7 cellular contexts compared by ENCODE assay signal in the genomic region with DNA sequence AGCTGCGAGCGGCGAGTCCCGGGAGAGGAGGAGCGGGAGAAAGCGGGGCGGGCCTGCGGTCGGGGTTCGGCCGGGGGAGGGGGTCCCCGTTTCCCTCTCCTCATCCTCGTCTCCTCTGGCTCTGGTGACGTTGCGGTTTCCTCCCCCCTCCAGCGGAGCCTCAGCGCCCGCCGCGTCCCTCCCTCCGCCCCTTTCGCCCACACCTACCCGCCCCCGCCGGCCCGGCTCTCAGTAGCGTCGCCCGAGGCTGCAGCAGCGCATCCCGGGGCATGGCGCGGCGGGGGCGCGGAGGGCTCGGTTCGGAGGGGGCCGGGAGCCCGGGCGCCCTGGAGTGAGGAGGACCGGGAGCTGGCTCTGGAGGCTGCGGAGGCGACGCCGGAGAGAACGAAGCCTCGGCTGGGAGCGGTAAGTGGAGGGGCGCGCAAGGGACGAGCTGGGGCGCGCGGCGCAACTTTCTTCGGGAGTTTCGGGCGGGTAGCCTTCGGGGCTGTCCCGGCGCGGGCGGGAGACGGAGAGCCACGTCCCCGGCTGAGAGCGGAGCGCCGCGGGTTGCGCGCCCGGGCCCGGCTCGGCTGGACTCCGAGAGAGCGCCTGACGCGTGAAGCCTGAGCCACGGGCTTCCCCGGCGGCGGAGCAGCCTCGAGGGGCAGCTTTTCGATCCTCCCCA. TPM values are rescaled to one million over a fixed set of nuclear protein-coding genes. Genes with fewer than 3 reads are reported as not detected.
DNase-seq lines count a peak whose midpoint lies in the region; ATAC-seq and TF ChIP-seq lines count a peak whose summit lies in the region.

A gene (plus strand): TSS at position 231 of the 667 bp plus-strand sequence. CDS start 28,304 bp downstream, outside the sequence.

- TF ChIP-seq CTCF in HFFc6 (IDR thresholded peaks at IDR 0.05): no peak
- no peak for TF ChIP-seq CTCF in endothelial cell (IDR thresholded peaks at IDR 0.05; ENCODE audit: unreplicated experiment)
- TF ChIP-seq CTCF in mesothelial cell of epicardium (IDR thresholded peaks at IDR 0.05; ENCODE audit: unreplicated experiment): no peak

- DNase-seq in HFFc6 (peak; percentile 73), NCI-H2029 (lab: John Stamatoyannopoulos, UW) (peak; percentile 88), endothelial cell (ENCODE audit: low spot score) (peak; percentile 65), mesothelial cell of epicardium (ENCODE audit: low spot score in 2 of 2, unreplicated experiment in 2 of 2) (peak; percentile 82 to 86)
- peak; percentile 21 for DNase-seq in activated CD8-positive, alpha-beta memory T cell treated with anti-CD3 and anti-CD28 coated beads, Interleukin-2, amount 50 U/mL, for 1 hour (ENCODE audit: extremely low read depth)
- peak; percentile 44 to 51 for DNase-seq in stimulated activated CD8-positive, alpha-beta memory T cell treated with anti-CD3 and anti-CD28 coated beads, Interleukin-2, amount 100 ng/mL, for 48 hours (ENCODE audit: low read depth in 2 of 2)

- H3K9me3 Mint-ChIP-seq in HFFc6 (no peaks in the 10 kb centered on the region), endothelial cell (ENCODE audit: unreplicated experiment) (no peaks in the 10 kb centered on the region), mesothelial cell of epicardium (no peaks in the 10 kb centered on the region)

- H3K27me3 Mint-ChIP-seq in HFFc6 (ENCODE audit: insufficient read depth) (no peaks in the 10 kb centered on the region), endothelial cell (ENCODE audit: unreplicated experiment) (peaks cover 5% of the 10 kb centered on the region), mesothelial cell of epicardium (ENCODE audit: low read depth) (no peaks in the 10 kb centered on the region)

- ATAC-seq in GM18505 (IDR thresholded peaks at IDR 0.05; ENCODE audit: unreplicated experiment): peak; percentile 79

- peaks cover 9% of the 10 kb centered on the region for H3K36me3 Mint-ChIP-seq in HFFc6 (ENCODE audit: low read depth)
- no peaks in the 10 kb centered on the region for H3K36me3 Mint-ChIP-seq in endothelial cell (ENCODE audit: low read depth, unreplicated experiment)
- no peaks in the 10 kb centered on the region for H3K36me3 Mint-ChIP-seq in mesothelial cell of epicardium

- H3K4me3 Mint-ChIP-seq in HFFc6 (peak within 1 kb of the TSS; percentile 94), endothelial cell (ENCODE audit: unreplicated experiment) (peak within 1 kb of the TSS; percentile 93), mesothelial cell of epicardium (peak within 1 kb of the TSS; percentile 91)

- H3K27ac Mint-ChIP-seq in HFFc6 (peak within 1 kb of the TSS; percentile 92), endothelial cell (ENCODE audit: unreplicated experiment) (peak within 1 kb of the TSS; percentile 42), mesothelial cell of epicardium (peak within 1 kb of the TSS; percentile 99)

- H3K4me1 Mint-ChIP-seq in HFFc6 (ENCODE audit: low read depth) (peaks cover 46% of the 10 kb centered on the region), endothelial cell (ENCODE audit: unreplicated experiment) (peaks cover 4% of the 10 kb centered on the region), mesothelial cell of epicardium (peaks cover 35% of the 10 kb centered on the region)

- peak; percentile 82 for TF ChIP-seq POLR2A in GM18505 (IDR thresholded peaks at IDR 0.05; ENCODE audit: borderline replicate concordance, extremely low read depth, insufficient read depth, insufficient read length)

RNA-seq across cellular contexts. Expression of the gene that starts here (rescaled TPM):
- total RNA-seq in HFFc6 (2021; fragmentation: NEBNext Ultra II Directional; extraction: Animal tissue kit (Norgen Biotek cat#: 25700)): 100 to 1,000 TPM in 3 of 6 experiments, 10 to 100 TPM in 3; 86.7 to 110 (median 94.9) TPM
- total RNA-seq in endothelial cell (ENCODE audit: unreplicated experiment) (26.5 TPM), mesothelial cell of epicardium (69.6 to 73.3 TPM (median 70.7 TPM) in 3 replicates)

Comparison
In these comparisons a context has a peak if more than half of its experiments do, and no peak if none do; other contexts are left out.
1. Peak in every context shown above with its lines: DNase-seq and ATAC-seq.
2. DNase-seq: peak in every context shown above with its lines; median percentile 88 in NCI-H2029; 84 in mesothelial cell of epicardium; 73 in HFFc6; 65 in endothelial cell; 48 in stimulated activated CD8-positive, alpha-beta memory T cell treated with anti-CD3 and anti-CD28 coated beads, Interleukin-2, amount 100 ng/mL, for 48 hours; 21 in activated CD8-positive, alpha-beta memory T cell treated with anti-CD3 and anti-CD28 coated beads, Interleukin-2, amount 50 U/mL, for 1 hour.
3. H3K27ac Mint-ChIP-seq: peak in every context shown above with its lines; median percentile 99 in mesothelial cell of epicardium; 92 in HFFc6; 42 in endothelial cell.